1 cellular context compared by ENCODE assay signal in the genomic region with DNA sequence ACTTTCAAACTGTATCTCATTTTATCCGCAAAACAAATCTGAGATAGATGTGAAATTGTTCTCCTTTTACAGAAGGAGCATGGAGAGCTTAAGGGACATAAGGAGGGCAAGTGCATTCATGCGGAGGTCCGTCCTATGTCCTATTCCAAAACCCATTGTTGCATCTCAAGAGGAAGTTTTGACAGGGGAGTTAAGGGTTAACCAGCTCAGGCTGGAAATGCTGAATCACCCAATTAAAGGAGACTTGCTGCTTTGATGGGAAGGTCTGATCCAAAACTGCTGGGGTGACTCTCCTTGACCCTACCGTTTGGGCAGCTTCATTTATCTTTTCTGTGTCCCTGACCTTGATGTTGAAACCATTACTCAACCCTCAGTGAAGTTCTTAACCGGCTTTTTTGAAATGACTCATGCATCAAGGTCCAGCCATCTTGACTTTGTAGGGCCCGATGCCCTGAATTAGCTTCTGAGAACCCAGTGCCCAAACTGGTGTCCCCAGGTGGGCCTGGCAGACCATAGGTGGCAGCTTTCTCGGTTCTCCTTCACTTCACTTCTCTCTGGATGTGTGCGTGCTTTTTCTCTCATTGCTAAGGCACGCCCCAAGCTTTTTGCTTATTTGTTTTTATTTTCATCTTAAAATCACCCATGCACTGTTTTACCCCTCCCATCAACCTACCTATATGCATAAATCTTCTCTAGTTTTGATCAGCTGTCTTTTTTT.
TF ChIP-seq lines count a peak whose summit lies in the region.

No MANE protein-coding gene starts in this region.

TF ChIP-seq in K562, 482 proteins besides CTCF, POLR2A, EP300 and RAD21 (continued from another document and continues in another):
- TF ChIP-seq, protein P1, sequence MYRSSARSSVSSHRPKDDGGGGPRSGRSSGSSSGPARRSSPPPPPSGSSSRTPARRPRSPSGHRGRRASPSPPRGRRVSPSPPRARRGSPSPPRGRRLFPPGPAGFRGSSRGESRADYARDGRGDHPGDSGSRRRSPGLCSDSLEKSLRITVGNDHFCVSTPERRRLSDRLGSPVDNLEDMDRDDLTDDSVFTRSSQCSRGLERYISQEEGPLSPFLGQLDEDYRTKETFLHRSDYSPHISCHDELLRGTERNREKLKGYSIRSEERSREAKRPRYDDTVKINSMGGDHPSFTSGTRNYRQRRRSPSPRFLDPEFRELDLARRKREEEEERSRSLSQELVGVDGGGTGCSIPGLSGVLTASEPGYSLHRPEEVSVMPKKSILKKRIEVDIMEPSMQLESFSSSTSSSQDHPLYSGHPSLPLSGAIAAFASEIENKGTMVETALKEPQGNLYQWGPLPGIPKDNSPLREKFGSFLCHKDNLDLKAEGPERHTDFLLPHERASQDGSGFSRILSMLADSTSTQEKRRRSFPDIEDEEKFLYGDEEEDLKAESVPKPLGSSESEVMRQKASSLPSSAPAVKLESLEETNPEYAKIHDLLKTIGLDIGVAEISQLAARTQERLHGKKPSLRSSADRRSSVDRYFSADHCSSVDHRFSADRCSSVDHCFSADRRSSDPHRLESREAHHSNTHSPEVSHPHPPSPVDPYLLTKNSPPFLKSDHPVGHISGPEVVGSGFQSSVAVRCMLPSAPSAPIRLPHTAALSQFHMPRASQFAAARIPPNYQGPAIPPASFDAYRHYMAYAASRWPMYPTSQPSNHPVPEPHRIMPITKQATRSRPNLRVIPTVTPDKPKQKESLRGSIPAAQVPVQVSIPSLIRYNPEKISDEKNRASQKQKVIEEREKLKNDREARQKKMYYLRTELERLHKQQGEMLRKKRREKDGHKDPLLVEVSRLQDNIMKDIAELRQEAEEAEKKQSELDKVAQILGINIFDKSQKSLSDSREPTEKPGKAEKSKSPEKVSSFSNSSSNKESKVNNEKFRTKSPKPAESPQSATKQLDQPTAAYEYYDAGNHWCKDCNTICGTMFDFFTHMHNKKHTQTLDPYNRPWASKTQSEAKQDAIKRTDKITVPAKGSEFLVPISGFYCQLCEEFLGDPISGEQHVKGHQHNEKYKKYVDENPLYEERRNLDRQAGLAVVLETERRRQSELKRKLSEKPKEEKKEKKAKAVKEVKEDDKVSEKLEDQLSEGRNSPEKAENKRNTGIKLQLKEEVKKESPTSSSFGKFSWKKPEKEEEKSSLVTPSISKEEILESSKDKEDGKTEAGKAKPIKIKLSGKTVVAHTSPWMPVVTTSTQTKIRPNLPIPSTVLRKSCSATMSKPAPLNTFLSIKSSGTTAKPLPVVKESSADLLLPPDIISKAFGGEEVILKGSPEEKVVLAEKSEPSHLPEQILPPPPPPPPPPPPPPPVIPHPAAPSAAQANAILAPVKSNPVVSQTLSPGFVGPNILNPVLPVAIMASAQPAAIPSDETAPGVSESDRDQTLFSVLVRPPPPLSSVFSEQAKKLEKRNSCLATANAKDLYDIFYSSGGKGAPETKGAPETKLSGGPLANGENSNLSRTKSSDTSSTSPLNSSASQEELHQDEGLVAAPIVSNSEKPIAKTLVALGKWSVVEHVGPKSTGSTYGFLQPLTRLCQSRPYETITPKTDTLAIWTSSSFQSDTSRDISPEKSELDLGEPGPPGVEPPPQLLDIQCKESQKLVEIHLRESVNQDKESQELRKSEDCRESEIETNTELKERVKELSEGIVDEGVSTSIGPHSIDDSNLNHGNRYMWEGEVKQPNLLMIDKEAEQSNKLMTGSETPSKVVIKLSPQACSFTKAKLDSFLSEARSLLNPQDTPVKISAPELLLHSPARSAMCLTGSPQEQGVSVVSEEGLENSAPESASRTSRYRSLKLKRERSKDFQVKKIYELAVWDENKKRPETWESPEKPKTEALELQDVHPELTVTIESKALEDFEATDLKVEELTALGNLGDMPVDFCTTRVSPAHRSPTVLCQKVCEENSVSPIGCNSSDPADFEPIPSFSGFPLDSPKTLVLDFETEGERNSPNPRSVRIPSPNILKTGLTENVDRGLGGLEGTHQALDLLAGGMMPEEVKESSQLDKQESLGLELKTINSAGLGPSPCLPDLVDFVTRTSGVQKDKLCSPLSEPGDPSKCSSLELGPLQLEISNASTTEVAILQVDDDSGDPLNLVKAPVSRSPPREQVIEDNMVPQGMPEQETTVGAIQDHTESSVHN (IDR thresholded peaks at IDR 0.05; ENCODE audit: borderline replicate concordance in 1 of 2, low read depth in 1 of 2), result no peak
- TF ChIP-seq MCM3 (IDR thresholded peaks at IDR 0.05) (no peak), ZNF133 (CRISPR knock-in tag; IDR thresholded peaks at IDR 0.05) (no peak), FOXA3 (CRISPR knock-in tag; conservative IDR thresholded peaks at IDR 0.05 in 1 of 2, IDR thresholded peaks at IDR 0.05 in 1 of 2) (no peak; a peak in 1 of 4 replicates), POLR3A (IDR thresholded peaks at IDR 0.05; ENCODE audit: borderline replicate concordance, extremely low read depth, insufficient read depth, insufficient read length) (no peak), NCOR1 (IDR thresholded peaks at IDR 0.05) (no peak), SMAD4 (CRISPR knock-in tag; conservative IDR thresholded peaks at IDR 0.05) (peak; percentile 87), NFYB (IDR thresholded peaks at IDR 0.05; ENCODE audit: extremely low read depth, insufficient read length) (no peak), MYNN (IDR thresholded peaks at IDR 0.05) (no peak), MYNN (CRISPR knock-in tag; IDR thresholded peaks at IDR 0.05) (no peak), MCM7 (IDR thresholded peaks at IDR 0.05) (no peak), RBFOX2 (IDR thresholded peaks at IDR 0.05; ENCODE audit: low read depth, low read length) (peak; percentile 35), NRF1 (conservative IDR thresholded peaks at IDR 0.05 in 1 of 2, IDR thresholded peaks at IDR 0.05 in 1 of 2) (peak in 1 of 2 experiments; percentile 27; a peak in 2 of 4 replicates), TCF7 (IDR thresholded peaks at IDR 0.05; ENCODE audit: borderline replicate concordance) (no peak), ZNF696 (CRISPR knock-in tag; conservative IDR thresholded peaks at IDR 0.05) (no peak), ZC3H11A (IDR thresholded peaks at IDR 0.05; ENCODE audit: low read depth, low read length) (no peak), GABPA (tag; conservative IDR thresholded peaks at IDR 0.05; ENCODE audit: low read depth) (0 out of 2 replicates have a peak, but pooled peaks have one; percentile 45), ELF1 (tag; IDR thresholded peaks at IDR 0.05) (no peak; the same call in 1 of the 2 replicates), FOXM1 (IDR thresholded peaks at IDR 0.05; ENCODE audit: low read depth) (no peak), FOXM1 (CRISPR knock-in tag; IDR thresholded peaks at IDR 0.05; ENCODE audit: low read depth) (no peak), ZNF707 (CRISPR knock-in tag; conservative IDR thresholded peaks at IDR 0.05) (no peak), HNRNPL (IDR thresholded peaks at IDR 0.05; ENCODE audit: low read depth, low read length) (no peak), EP400 (IDR thresholded peaks at IDR 0.05) (no peak), GATAD2A (IDR thresholded peaks at IDR 0.05) (no peak), HDAC1 (IDR thresholded peaks at IDR 0.05) (peak in 1 of 2 experiments; percentile 69; a peak in 1 of 4 replicates), KLF16 (IDR thresholded peaks at IDR 0.05) (peak; percentile 56; the same call in 1 of the 2 replicates), XRCC3 (IDR thresholded peaks at IDR 0.05) (no peak), FOXP1 (CRISPR knock-in tag; IDR thresholded peaks at IDR 0.05) (0 out of 2 replicates have a peak, but pooled peaks have one; percentile 53), DACH1 (IDR thresholded peaks at IDR 0.05; ENCODE audit: partially characterized antibody) (no peak), NFIC (IDR thresholded peaks at IDR 0.05) (no peak), MXI1 (IDR thresholded peaks at IDR 0.05; ENCODE audit: low read depth, low read length) (no peak), DPF2 (IDR thresholded peaks at IDR 0.05) (no peak), BACH1 (tag; IDR thresholded peaks at IDR 0.05) (peak; percentile 98), CBFA2T2 (conservative IDR thresholded peaks at IDR 0.05) (no peak), CBX3 (IDR thresholded peaks at IDR 0.05; ENCODE audit: borderline replicate concordance in 1 of 2, low read length in 2 of 2) (no peak)
- TF ChIP-seq, protein P2, sequence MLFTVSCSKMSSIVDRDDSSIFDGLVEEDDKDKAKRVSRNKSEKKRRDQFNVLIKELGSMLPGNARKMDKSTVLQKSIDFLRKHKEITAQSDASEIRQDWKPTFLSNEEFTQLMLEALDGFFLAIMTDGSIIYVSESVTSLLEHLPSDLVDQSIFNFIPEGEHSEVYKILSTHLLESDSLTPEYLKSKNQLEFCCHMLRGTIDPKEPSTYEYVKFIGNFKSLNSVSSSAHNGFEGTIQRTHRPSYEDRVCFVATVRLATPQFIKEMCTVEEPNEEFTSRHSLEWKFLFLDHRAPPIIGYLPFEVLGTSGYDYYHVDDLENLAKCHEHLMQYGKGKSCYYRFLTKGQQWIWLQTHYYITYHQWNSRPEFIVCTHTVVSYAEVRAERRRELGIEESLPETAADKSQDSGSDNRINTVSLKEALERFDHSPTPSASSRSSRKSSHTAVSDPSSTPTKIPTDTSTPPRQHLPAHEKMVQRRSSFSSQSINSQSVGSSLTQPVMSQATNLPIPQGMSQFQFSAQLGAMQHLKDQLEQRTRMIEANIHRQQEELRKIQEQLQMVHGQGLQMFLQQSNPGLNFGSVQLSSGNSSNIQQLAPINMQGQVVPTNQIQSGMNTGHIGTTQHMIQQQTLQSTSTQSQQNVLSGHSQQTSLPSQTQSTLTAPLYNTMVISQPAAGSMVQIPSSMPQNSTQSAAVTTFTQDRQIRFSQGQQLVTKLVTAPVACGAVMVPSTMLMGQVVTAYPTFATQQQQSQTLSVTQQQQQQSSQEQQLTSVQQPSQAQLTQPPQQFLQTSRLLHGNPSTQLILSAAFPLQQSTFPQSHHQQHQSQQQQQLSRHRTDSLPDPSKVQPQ (CRISPR knock-in tag; IDR thresholded peaks at IDR 0.05; ENCODE audit: borderline replicate concordance), result no peak
- TF ChIP-seq, protein P3, sequence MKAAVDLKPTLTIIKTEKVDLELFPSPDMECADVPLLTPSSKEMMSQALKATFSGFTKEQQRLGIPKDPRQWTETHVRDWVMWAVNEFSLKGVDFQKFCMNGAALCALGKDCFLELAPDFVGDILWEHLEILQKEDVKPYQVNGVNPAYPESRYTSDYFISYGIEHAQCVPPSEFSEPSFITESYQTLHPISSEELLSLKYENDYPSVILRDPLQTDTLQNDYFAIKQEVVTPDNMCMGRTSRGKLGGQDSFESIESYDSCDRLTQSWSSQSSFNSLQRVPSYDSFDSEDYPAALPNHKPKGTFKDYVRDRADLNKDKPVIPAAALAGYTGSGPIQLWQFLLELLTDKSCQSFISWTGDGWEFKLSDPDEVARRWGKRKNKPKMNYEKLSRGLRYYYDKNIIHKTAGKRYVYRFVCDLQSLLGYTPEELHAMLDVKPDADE (conservative IDR thresholded peaks at IDR 0.05; ENCODE audit: control insufficient read depth, low read depth, low read length), result no peak
- TF ChIP-seq, protein P4, sequence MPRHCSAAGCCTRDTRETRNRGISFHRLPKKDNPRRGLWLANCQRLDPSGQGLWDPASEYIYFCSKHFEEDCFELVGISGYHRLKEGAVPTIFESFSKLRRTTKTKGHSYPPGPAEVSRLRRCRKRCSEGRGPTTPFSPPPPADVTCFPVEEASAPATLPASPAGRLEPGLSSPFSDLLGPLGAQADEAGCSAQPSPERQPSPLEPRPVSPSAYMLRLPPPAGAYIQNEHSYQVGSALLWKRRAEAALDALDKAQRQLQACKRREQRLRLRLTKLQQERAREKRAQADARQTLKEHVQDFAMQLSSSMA (CRISPR knock-in tag; IDR thresholded peaks at IDR 0.05), result no peak
- TF ChIP-seq, protein P5, sequence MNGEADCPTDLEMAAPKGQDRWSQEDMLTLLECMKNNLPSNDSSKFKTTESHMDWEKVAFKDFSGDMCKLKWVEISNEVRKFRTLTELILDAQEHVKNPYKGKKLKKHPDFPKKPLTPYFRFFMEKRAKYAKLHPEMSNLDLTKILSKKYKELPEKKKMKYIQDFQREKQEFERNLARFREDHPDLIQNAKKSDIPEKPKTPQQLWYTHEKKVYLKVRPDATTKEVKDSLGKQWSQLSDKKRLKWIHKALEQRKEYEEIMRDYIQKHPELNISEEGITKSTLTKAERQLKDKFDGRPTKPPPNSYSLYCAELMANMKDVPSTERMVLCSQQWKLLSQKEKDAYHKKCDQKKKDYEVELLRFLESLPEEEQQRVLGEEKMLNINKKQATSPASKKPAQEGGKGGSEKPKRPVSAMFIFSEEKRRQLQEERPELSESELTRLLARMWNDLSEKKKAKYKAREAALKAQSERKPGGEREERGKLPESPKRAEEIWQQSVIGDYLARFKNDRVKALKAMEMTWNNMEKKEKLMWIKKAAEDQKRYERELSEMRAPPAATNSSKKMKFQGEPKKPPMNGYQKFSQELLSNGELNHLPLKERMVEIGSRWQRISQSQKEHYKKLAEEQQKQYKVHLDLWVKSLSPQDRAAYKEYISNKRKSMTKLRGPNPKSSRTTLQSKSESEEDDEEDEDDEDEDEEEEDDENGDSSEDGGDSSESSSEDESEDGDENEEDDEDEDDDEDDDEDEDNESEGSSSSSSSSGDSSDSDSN (IDR thresholded peaks at IDR 0.05; ENCODE audit: borderline replicate concordance in 1 of 2, low read depth in 2 of 2, low read length in 2 of 2), result 0 out of 4 replicates have a peak, but pooled peaks have one; percentile 16 to 23
- TF ChIP-seq, protein P6, sequence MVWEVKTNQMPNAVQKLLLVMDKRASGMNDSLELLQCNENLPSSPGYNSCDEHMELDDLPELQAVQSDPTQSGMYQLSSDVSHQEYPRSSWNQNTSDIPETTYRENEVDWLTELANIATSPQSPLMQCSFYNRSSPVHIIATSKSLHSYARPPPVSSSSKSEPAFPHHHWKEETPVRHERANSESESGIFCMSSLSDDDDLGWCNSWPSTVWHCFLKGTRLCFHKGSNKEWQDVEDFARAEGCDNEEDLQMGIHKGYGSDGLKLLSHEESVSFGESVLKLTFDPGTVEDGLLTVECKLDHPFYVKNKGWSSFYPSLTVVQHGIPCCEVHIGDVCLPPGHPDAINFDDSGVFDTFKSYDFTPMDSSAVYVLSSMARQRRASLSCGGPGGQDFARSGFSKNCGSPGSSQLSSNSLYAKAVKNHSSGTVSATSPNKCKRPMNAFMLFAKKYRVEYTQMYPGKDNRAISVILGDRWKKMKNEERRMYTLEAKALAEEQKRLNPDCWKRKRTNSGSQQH (CRISPR knock-in tag; IDR thresholded peaks at IDR 0.05), result no peak
- TF ChIP-seq, protein P7, sequence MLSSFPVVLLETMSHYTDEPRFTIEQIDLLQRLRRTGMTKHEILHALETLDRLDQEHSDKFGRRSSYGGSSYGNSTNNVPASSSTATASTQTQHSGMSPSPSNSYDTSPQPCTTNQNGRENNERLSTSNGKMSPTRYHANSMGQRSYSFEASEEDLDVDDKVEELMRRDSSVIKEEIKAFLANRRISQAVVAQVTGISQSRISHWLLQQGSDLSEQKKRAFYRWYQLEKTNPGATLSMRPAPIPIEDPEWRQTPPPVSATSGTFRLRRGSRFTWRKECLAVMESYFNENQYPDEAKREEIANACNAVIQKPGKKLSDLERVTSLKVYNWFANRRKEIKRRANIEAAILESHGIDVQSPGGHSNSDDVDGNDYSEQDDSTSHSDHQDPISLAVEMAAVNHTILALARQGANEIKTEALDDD (IDR thresholded peaks at IDR 0.05), result peak; percentile 95
- TF ChIP-seq, protein P8, sequence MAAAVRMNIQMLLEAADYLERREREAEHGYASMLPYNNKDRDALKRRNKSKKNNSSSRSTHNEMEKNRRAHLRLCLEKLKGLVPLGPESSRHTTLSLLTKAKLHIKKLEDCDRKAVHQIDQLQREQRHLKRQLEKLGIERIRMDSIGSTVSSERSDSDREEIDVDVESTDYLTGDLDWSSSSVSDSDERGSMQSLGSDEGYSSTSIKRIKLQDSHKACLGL (CRISPR knock-in tag; IDR thresholded peaks at IDR 0.05; ENCODE audit: borderline replicate concordance, poor library complexity, severe bottlenecking), result no peak
